Comparison of ENCODE assay signal across 13 cellular contexts in the genomic region with DNA sequence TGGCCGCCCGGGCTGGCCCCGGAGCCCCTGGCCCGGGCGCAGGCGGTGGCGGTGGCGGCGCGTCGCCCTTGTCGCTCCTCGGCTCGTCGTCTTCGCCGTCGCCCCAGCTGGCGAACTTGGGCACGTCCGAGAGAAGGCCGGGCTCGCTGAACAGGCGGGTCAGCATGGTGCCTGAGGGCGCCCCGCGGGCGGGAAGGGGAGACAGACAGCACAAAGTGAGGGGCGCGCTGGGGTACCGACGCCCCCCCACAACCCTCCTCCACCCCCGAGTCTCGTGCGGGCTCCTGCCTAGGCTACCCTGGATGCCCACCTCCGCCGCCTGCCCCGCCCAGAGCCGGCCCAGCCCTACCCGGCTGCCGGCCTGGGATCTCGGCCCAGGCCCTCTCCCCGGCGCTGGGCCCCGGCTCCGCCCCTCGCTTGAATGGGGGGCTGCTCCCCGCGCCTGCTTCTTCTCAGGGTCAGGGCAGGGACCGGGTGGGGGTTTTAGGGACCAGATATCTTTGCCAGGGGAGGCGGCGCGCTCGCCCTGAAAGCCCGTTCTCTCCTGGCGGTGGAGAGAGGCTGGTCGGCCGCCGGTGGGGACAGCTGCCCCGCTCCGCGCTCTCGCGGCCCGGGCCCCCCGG. TPM values are rescaled to one million over a fixed set of nuclear protein-coding genes. Genes with fewer than 3 reads are reported as not detected.
DNase-seq lines count a peak whose midpoint lies in the region; ATAC-seq, FAIRE-seq and TF ChIP-seq lines count a peak whose summit lies in the region.
"Had no signal": no experiment of that assay in that cellular context is flagged by ENCODE, and none has a peak within 500 bp of the region (broad histone marks: within the 10 kb centered on the region; RNA-seq: fewer than 3 reads in every experiment).

No MANE protein-coding gene starts in this region.

- DNase-seq in D341Med (ENCODE audit: low spot score) (peak; percentile 76), PC-3 (no peak), left ventricle myocardium inferior (no peak), islet precursor cell (no peak), RCC 7860 (ENCODE audit: low spot score) (no peak)
- DNase-seq: cerebellar nuclear complex; NCI-H1694; stimulated activated naive CD4-positive, alpha-beta T cell had no signal

- POLR2A ChIA-PET in PC-3 (lab: Charles Lee; ENCODE audit: unreplicated experiment): no interaction called here

- H3K9ac ChIP-seq in PC-3 (ENCODE audit: low read length) (no peak overlapping the region), parathyroid adenoma (no peak overlapping the region)

- H4K20me1 ChIP-seq in PC-3 (ENCODE audit: low read length): no peaks in the 10 kb centered on the region

- no peak for TF ChIP-seq CTCF in PC-3 (conservative IDR thresholded peaks at IDR 0.05; ENCODE audit: low read depth, low read length)
- TF ChIP-seq CTCF in left ventricle myocardium inferior (IDR thresholded peaks at IDR 0.05; ENCODE audit: borderline replicate concordance): no peak
- TF ChIP-seq CTCF in parathyroid adenoma (IDR thresholded peaks at IDR 0.05): no peak

- H3K36me3 ChIP-seq in PC-3 (ENCODE audit: low read depth, low read length) (no peaks in the 10 kb centered on the region), left ventricle myocardium inferior (no peaks in the 10 kb centered on the region), parathyroid adenoma (ENCODE audit: control insufficient read depth, insufficient read depth, low read length) (no peaks in the 10 kb centered on the region)

- H3F3A ChIP-seq in PC-3 (ENCODE audit: low read length, unreplicated experiment): no peaks in the 10 kb centered on the region

- H3K9me3 ChIP-seq in PC-3 (ENCODE audit: low read length): no peaks in the 10 kb centered on the region
- H3K9me3 ChIP-seq in left ventricle myocardium inferior (replicated peaks): no peaks in the 10 kb centered on the region
- H3K9me3 ChIP-seq in parathyroid adenoma (ENCODE audit: control insufficient read depth, low read length): no peaks in the 10 kb centered on the region

- no TSS peak for BruUV-seq in PC-3 (replicated peaks; lab: Mats Ljungman, UMichigan)

- H3K27me3 ChIP-seq in PC-3 (ENCODE audit: low read length) (peaks cover 57% of the 10 kb centered on the region), left ventricle myocardium inferior (ENCODE audit: low read depth) (peaks cover 100% of the 10 kb centered on the region), parathyroid adenoma (ENCODE audit: control insufficient read depth, insufficient read depth, low read length) (peaks cover 25% of the 10 kb centered on the region)

- CTCF ChIA-PET in PC-3 (lab: Charles Lee): no interaction called here

- no peak overlapping the region for H3K27ac ChIP-seq in PC-3 (ENCODE audit: low read length)
- H3K27ac ChIP-seq in left ventricle myocardium inferior (replicated peaks): no peak overlapping the region
- no peak overlapping the region for H3K27ac ChIP-seq in parathyroid adenoma

- H3K4me1 ChIP-seq in PC-3 (ENCODE audit: insufficient read depth, low read length) (no peaks in the 10 kb centered on the region; the same call in 1 of the 2 replicates), left ventricle myocardium inferior (peaks cover 41% of the 10 kb centered on the region), parathyroid adenoma (no peaks in the 10 kb centered on the region)

- ATAC-seq in PC-3: peak; percentile 64
- no peak for ATAC-seq in HG03159 (IDR thresholded peaks at IDR 0.05; ENCODE audit: unreplicated experiment)
- no peak for ATAC-seq in GM18867 (IDR thresholded peaks at IDR 0.05; ENCODE audit: unreplicated experiment)
- ATAC-seq: activated T-helper 17 cell treated with anti-CD3 and anti-CD28 coated beads, Interleukin-2, amount 50 U/mL, for 72 hours had no signal

- H3K79me2 ChIP-seq in PC-3 (ENCODE audit: low read length): no peaks in the 10 kb centered on the region
- no peaks in the 10 kb centered on the region for H3K79me2 ChIP-seq in parathyroid adenoma

- H2AFZ ChIP-seq in PC-3 (ENCODE audit: low read length): peak overlapping the region; percentile 40
- H2AFZ ChIP-seq in parathyroid adenoma: peak overlapping the region; percentile 25

- no peak for FAIRE-seq in RCC 7860 (lab: Jason Lieb, UNC)

- H3K4me2 ChIP-seq in PC-3 (ENCODE audit: low read length) (peak overlapping the region; percentile 69), parathyroid adenoma (ENCODE audit: low read length) (peak overlapping the region; percentile 42)

- H3K9me2 ChIP-seq in PC-3 (replicated peaks; ENCODE audit: low read length): no peaks in the 10 kb centered on the region

- intact Hi-C loops in PC-3 (cut with micrococcal nuclease): no loop called here
- intact Hi-C loops in left ventricle myocardium inferior (cut with micrococcal nuclease): no loop called here

- H3K4me3 ChIP-seq in PC-3 (ENCODE audit: low read length) (peak overlapping the region; percentile 54), left ventricle myocardium inferior (peak overlapping the region; percentile 51), parathyroid adenoma (ENCODE audit: low read depth, low read length) (no peak overlapping the region)

RNA-seq across cellular contexts. Expression of a gene that starts 1.2 kb away (rescaled TPM):
- not detected in 2 replicates for total RNA-seq in PC-3 (2014; rRNA removed)
- total RNA-seq in left ventricle myocardium inferior: not detected
- total RNA-seq: activated T-helper 17 cell treated with anti-CD3 and anti-CD28 coated beads, Interleukin-2, amount 50 U/mL, for 72 hours; mesothelial cell of epicardium had no signal

RNA-seq across cellular contexts. Expression of a gene that starts 20.2 kb away (rescaled TPM):
- 2.9 and 3.1 TPM in 2 replicates for total RNA-seq in PC-3 (2014; rRNA removed)
- 0.36 TPM for total RNA-seq in left ventricle myocardium inferior
- total RNA-seq: activated T-helper 17 cell treated with anti-CD3 and anti-CD28 coated beads, Interleukin-2, amount 50 U/mL, for 72 hours had no signal

RNA-seq across cellular contexts. Expression of a gene that starts 30.4 kb away (rescaled TPM):
- 30.5 and 56.4 TPM in 2 replicates for total RNA-seq in PC-3 (2014; rRNA removed)
- 15.7 TPM for total RNA-seq in left ventricle myocardium inferior

RNA-seq across cellular contexts. Expression of a gene that starts 58.6 kb away (rescaled TPM):
- total RNA-seq in PC-3 (2014; rRNA removed) (0.12 and 0.51 TPM in 2 replicates), left ventricle myocardium inferior (5,825 TPM)
